1 cellular context compared by ENCODE assay signal in genomic region chr4:75724066-75724866, GRCh38.
TF ChIP-seq lines count a peak whose summit lies in the region.

USO1 (plus strand) TSS chr4:75724577; CDS start chr4:75724820, 243 bp downstream.

TF ChIP-seq in K562, 482 proteins besides CTCF, POLR2A, EP300 and RAD21 (continued from another document and continues in another):
- 0 out of 2 replicates have a peak, but pooled peaks have one; percentile 29 for TF ChIP-seq ZNF592 (IDR thresholded peaks at IDR 0.05)
- peak; percentile 78 for TF ChIP-seq HDAC2 (IDR thresholded peaks at IDR 0.05)
- TF ChIP-seq BHLHE40 (IDR thresholded peaks at IDR 0.05; ENCODE audit: low read length) = no peak
- peak; percentile 20; the same call in 1 of the 2 replicates for TF ChIP-seq THAP12 (CRISPR knock-in tag; IDR thresholded peaks at IDR 0.05)
- no peak for TF ChIP-seq ATF2 (CRISPR knock-in tag; IDR thresholded peaks at IDR 0.05)
- peak; percentile 33 to 49 for TF ChIP-seq E2F6 (IDR thresholded peaks at IDR 0.05; ENCODE audit: borderline replicate concordance in 1 of 2, extremely low read depth in 1 of 2, insufficient read depth in 1 of 2, insufficient read length in 1 of 2, low read depth in 1 of 2, low read length in 1 of 2, poor library complexity in 1 of 2, severe bottlenecking in 1 of 2)
- no peak for TF ChIP-seq NR2C2 (CRISPR knock-in tag; IDR thresholded peaks at IDR 0.05)
- peak; percentile 98 for TF ChIP-seq NR2C2 (tag; IDR thresholded peaks at IDR 0.05)
- TF ChIP-seq ZNF3 (CRISPR knock-in tag; IDR thresholded peaks at IDR 0.05) = no peak
- TF ChIP-seq SOX6 (IDR thresholded peaks at IDR 0.05) = peak; percentile 55; the same call in 1 of the 2 replicates
- TF ChIP-seq ZNF140 (CRISPR knock-in tag; IDR thresholded peaks at IDR 0.05) = no peak
- TF ChIP-seq RERE (CRISPR knock-in tag; IDR thresholded peaks at IDR 0.05; ENCODE audit: borderline replicate concordance) = no peak
- peak; percentile 97 for TF ChIP-seq USF1 (CRISPR knock-in tag; IDR thresholded peaks at IDR 0.05)
- no peak for TF ChIP-seq ZNF311 (CRISPR knock-in tag; IDR thresholded peaks at IDR 0.05)
- peak; percentile 94 for TF ChIP-seq USF2 (CRISPR knock-in tag; IDR thresholded peaks at IDR 0.05)
- peak; percentile 56; the same call in 1 of the 2 replicates for TF ChIP-seq DPF2 (IDR thresholded peaks at IDR 0.05)
- no peak for TF ChIP-seq PHB2 (IDR thresholded peaks at IDR 0.05; ENCODE audit: low read depth)
- TF ChIP-seq POLR3G (IDR thresholded peaks at IDR 0.05; ENCODE audit: extremely low read depth, insufficient read length, insufficient replicate concordance) = no peak
- TF ChIP-seq CBFA2T2 (conservative IDR thresholded peaks at IDR 0.05) = peak; percentile 3; the same call in 1 of the 2 replicates
- TF ChIP-seq GABPA (tag; conservative IDR thresholded peaks at IDR 0.05; ENCODE audit: low read depth) = peak; percentile 71
- TF ChIP-seq CBX5 (IDR thresholded peaks at IDR 0.05; ENCODE audit: borderline replicate concordance, low read depth) = no peak
- TF ChIP-seq UBTF (IDR thresholded peaks at IDR 0.05; ENCODE audit: borderline replicate concordance in 1 of 2, low read depth in 2 of 2, low read length in 2 of 2) = no peak
- TF ChIP-seq KDM5B (IDR thresholded peaks at IDR 0.05; ENCODE audit: insufficient replicate concordance, low read depth, low read length) = peak; percentile 95
- TF ChIP-seq BRD4 (IDR thresholded peaks at IDR 0.05) = peak; percentile 75; the same call in 1 of the 2 replicates
- TF ChIP-seq GATA2 (CRISPR knock-in tag; IDR thresholded peaks at IDR 0.05) = no peak
- TF ChIP-seq ZC3H4 (CRISPR knock-in tag; IDR thresholded peaks at IDR 0.05; ENCODE audit: borderline replicate concordance) = no peak
- TF ChIP-seq ZNF12 (CRISPR knock-in tag; IDR thresholded peaks at IDR 0.05) = no peak; the same call in 1 of the 2 replicates
